ENCODE assay signal across 9 cellular contexts in genomic region chr7:141231018-141231792, GRCh38.
DNase-seq lines count a peak whose midpoint lies in the region; ATAC-seq, FAIRE-seq and TF ChIP-seq lines count a peak whose summit lies in the region.
"Had no signal": no experiment of that assay in that cellular context is flagged by ENCODE, and none has a peak within 500 bp of the region (broad histone marks: within the 10 kb centered on the region; RNA-seq: fewer than 3 reads in every experiment).

No MANE protein-coding gene starts in this region.

- no peak overlapping the region for H3K27ac ChIP-seq in mesendoderm (ENCODE audit: low read depth, low read length)
- H3K27ac ChIP-seq: RWPE1 had no signal

- H3K23ac ChIP-seq in mesendoderm (ENCODE audit: low read length): no peak overlapping the region

- H3K36me3 ChIP-seq in bronchial epithelial cell (ENCODE audit: control insufficient read depth, insufficient read depth, low read length): no peaks in the 10 kb centered on the region
- no peaks in the 10 kb centered on the region for H3K36me3 ChIP-seq in mesendoderm (ENCODE audit: control insufficient read depth, insufficient read depth, low read length)

- no peak overlapping the region for H3K9ac ChIP-seq in mesendoderm (ENCODE audit: low read length)

- H3K27me3 ChIP-seq in bronchial epithelial cell (ENCODE audit: control insufficient read depth, insufficient read depth, low read length) (no peaks in the 10 kb centered on the region), mesendoderm (ENCODE audit: insufficient read depth, low read length, poor library complexity) (no peaks in the 10 kb centered on the region)

- DNase-seq in Daoy (ENCODE audit: low read depth) (peak; percentile 54), NCI-H1092 (lab: John Stamatoyannopoulos, UW) (peak; percentile 12), bronchial epithelial cell (ENCODE audit: low read depth) (no peak), mesendoderm (peak; percentile 79), NAMALWA (ENCODE audit: low spot score) (no peak), SHP77 (lab: John Stamatoyannopoulos, UW) (no peak)
- no peak for DNase-seq in NK-92 treated with Interleukin-12 subunit alpha and Interleukin-12 subunit beta, amount 100 ng/mL, for 24 hours (lab: John Stamatoyannopoulos, UW)

- no peak overlapping the region for H4K5ac ChIP-seq in mesendoderm (ENCODE audit: low read length)

- no peak overlapping the region for H3K18ac ChIP-seq in mesendoderm (ENCODE audit: low read length)

- no peak overlapping the region for H2AK5ac ChIP-seq in mesendoderm (ENCODE audit: low read length)

- H3K4me1 ChIP-seq in mesendoderm (ENCODE audit: control insufficient read depth, low read depth, low read length): no peaks in the 10 kb centered on the region

- H2BK5ac ChIP-seq in mesendoderm (ENCODE audit: low read length): no peak overlapping the region

- no peak for ATAC-seq in GM21367 (IDR thresholded peaks at IDR 0.05; ENCODE audit: unreplicated experiment)

- no peak overlapping the region for H3K4ac ChIP-seq in mesendoderm (ENCODE audit: low read depth, low read length)

- TF ChIP-seq CTCF in bronchial epithelial cell (IDR thresholded peaks at IDR 0.05; ENCODE audit: insufficient read depth, low read length, severe bottlenecking): peak; percentile 9

- no peak overlapping the region for H3K4me2 ChIP-seq in mesendoderm (ENCODE audit: low read length)

- H3K79me2 ChIP-seq in mesendoderm (ENCODE audit: control insufficient read depth, insufficient read depth, low read length): no peaks in the 10 kb centered on the region

- no CpG with 5 or more reads among the region's 5 CpGs for WGBS in mesendoderm (ENCODE audit: extremely low coverage, insufficient coverage, low lambda C conversion rate)

- H2BK15ac ChIP-seq in mesendoderm (replicated peaks; ENCODE audit: low read depth): no peak overlapping the region

- H3K79me1 ChIP-seq in mesendoderm (ENCODE audit: low read length): no peaks in the 10 kb centered on the region

- H3K56ac ChIP-seq in mesendoderm (ENCODE audit: low read length): no peak overlapping the region

- no peak overlapping the region for H4K8ac ChIP-seq in mesendoderm (ENCODE audit: low read depth, low read length)

- no peak for FAIRE-seq in bronchial epithelial cell (lab: Jason Lieb, UNC)

- no peak overlapping the region for H2BK120ac ChIP-seq in mesendoderm (ENCODE audit: low read depth, low read length)

- H3K4me3 ChIP-seq in bronchial epithelial cell (ENCODE audit: low read depth, low read length) (no peak overlapping the region), mesendoderm (ENCODE audit: low read length) (no peak overlapping the region)

Comparison
In these comparisons a context has a peak if more than half of its experiments do, and no peak if none do; other contexts are left out.
1. DNase-seq: peak in Daoy (single experiment), NCI-H1092 (single experiment) and mesendoderm (single experiment); none in bronchial epithelial cell (single experiment), NK-92 treated with Interleukin-12 subunit alpha and Interleukin-12 subunit beta, amount 100 ng/mL, for 24 hours (single experiment), NAMALWA (single experiment) and SHP77 (0 of 2).